19 cellular contexts compared by ENCODE assay signal in genomic region chr2:25816249-25816648, GRCh38.
A peak's percentile ranks its signal among the peaks of the same experiment; 100 is the strongest.
DNase-seq lines count a peak whose midpoint lies in the region; ATAC-seq, FAIRE-seq and TF ChIP-seq lines count a peak whose summit lies in the region.
"Had no signal": no experiment of that assay in that cellular context is flagged by ENCODE, and none has a peak within 500 bp of the region (broad histone marks: within the 10 kb centered on the region; RNA-seq: fewer than 3 reads in every experiment).

No MANE protein-coding gene starts in this region.

- POLR2A ChIA-PET in activated CD8-positive, alpha-beta T cell treated with anti-CD3 and anti-CD28 coated beads for 36 hours (lab: Charles Lee) = no interaction called here
- POLR2A ChIA-PET in activated CD8-positive, alpha-beta T cell treated with anti-CD3 and anti-CD28 coated beads, Interleukin-2, amount 10 ng/mL, durations not matched to agents 7 days and 5 days (lab: Charles Lee) = interaction anchor here (0.7 kb wide), 1 partner anchor 268 kb away, joined by 3 read pairs; no protein-coding TSS in a partner anchor
- POLR2A ChIA-PET in naive thymus-derived CD4-positive, alpha-beta T cell (lab: Charles Lee) = no interaction called here

- H3K36me3 ChIP-seq in naive thymus-derived CD4-positive, alpha-beta T cell (ENCODE audit: control insufficient read depth in 2 of 3, insufficient read depth in 3 of 3, low read length in 3 of 3) = no peaks in the 10 kb centered on the region

- no peak for TF ChIP-seq CTCF in activated CD8-positive, alpha-beta T cell treated with anti-CD3 and anti-CD28 coated beads for 36 hours (IDR thresholded peaks at IDR 0.05)

- H3K4me3 ChIP-seq in naive thymus-derived CD4-positive, alpha-beta T cell (ENCODE audit: low read length) = no peak overlapping the region

- DNase-seq in activated CD8-positive, alpha-beta T cell treated with anti-CD3 and anti-CD28 coated beads for 36 hours = no peak
- DNase-seq in activated CD8-positive, alpha-beta T cell treated with anti-CD3 and anti-CD28 coated beads, Interleukin-2, amount 10 ng/mL, durations not matched to agents 7 days and 5 days = no peak
- DNase-seq in GM18507 (ENCODE audit: extremely low spot score, insufficient read length, low read depth) (no peak), NK-92 (lab: John Stamatoyannopoulos, UW; ENCODE audit: unreplicated experiment) (no peak), DMS79 (lab: John Stamatoyannopoulos, UW) (no peak), NCI-H1092 treated with DMSO at 0.1 percent for 48 hours (lab: John Stamatoyannopoulos, UW) (no peak)
- DNase-seq in activated T-helper 2 cell treated with anti-CD3 and anti-CD28 coated beads, Interferon-gamma antibody, Interleukin-2, Interleukin-4, amounts not matched to agents 10 μg/mL and 5 μg/mL and 100 μg/mL, durations not matched to agents 14 hours and 24 hours and 36 hours (ENCODE audit: low spot score) = no peak
- no peak for DNase-seq in naive thymus-derived CD4-positive, alpha-beta T cell
- DNase-seq: CD4-positive, CD25-positive, alpha-beta regulatory T cell; GF-D8; H9; Kasumi-1; NCI-H1417; NCI-H2029; NCI-H2171 treated with DMSO at 0.1 percent for 48 hours; NCI-H510A; NCI-H82 had no signal

- H3K27ac ChIP-seq in naive thymus-derived CD4-positive, alpha-beta T cell (ENCODE audit: low read depth, low read length) = no peak overlapping the region

- H3K36me3 Mint-ChIP-seq in activated CD8-positive, alpha-beta T cell treated with anti-CD3 and anti-CD28 coated beads for 36 hours (ENCODE audit: low read depth) = peaks cover 16% of the 10 kb centered on the region
- H3K36me3 Mint-ChIP-seq in activated CD8-positive, alpha-beta T cell treated with anti-CD3 and anti-CD28 coated beads, Interleukin-2, amount 10 ng/mL, durations not matched to agents 7 days and 5 days (ENCODE audit: low read depth) = peaks cover 28% of the 10 kb centered on the region
- peaks cover 32% of the 10 kb centered on the region for H3K36me3 Mint-ChIP-seq in activated T-helper 2 cell treated with anti-CD3 and anti-CD28 coated beads, Interferon-gamma antibody, Interleukin-2, Interleukin-4, amounts not matched to agents 10 μg/mL and 5 μg/mL and 100 μg/mL, durations not matched to agents 14 hours and 24 hours and 36 hours (ENCODE audit: low read depth)
- peaks cover 0 to 21% (median 5%) of the 10 kb centered on the region in 5 donors for H3K36me3 Mint-ChIP-seq in naive thymus-derived CD4-positive, alpha-beta T cell

- peaks cover 71% of the 10 kb centered on the region for H3K4me1 Mint-ChIP-seq in activated CD8-positive, alpha-beta T cell treated with anti-CD3 and anti-CD28 coated beads for 36 hours (ENCODE audit: low read depth)
- H3K4me1 Mint-ChIP-seq in activated CD8-positive, alpha-beta T cell treated with anti-CD3 and anti-CD28 coated beads, Interleukin-2, amount 10 ng/mL, durations not matched to agents 7 days and 5 days (ENCODE audit: low read depth) = peaks cover 38% of the 10 kb centered on the region
- peaks cover 49% of the 10 kb centered on the region for H3K4me1 Mint-ChIP-seq in activated T-helper 2 cell treated with anti-CD3 and anti-CD28 coated beads, Interferon-gamma antibody, Interleukin-2, Interleukin-4, amounts not matched to agents 10 μg/mL and 5 μg/mL and 100 μg/mL, durations not matched to agents 14 hours and 24 hours and 36 hours (ENCODE audit: low read depth)
- H3K4me1 Mint-ChIP-seq in naive thymus-derived CD4-positive, alpha-beta T cell = peaks cover 14 to 76% (median 57%) of the 10 kb centered on the region in 7 donors

- no peaks in the 10 kb centered on the region for H3K9me3 Mint-ChIP-seq in activated CD8-positive, alpha-beta T cell treated with anti-CD3 and anti-CD28 coated beads for 36 hours
- no peaks in the 10 kb centered on the region for H3K9me3 Mint-ChIP-seq in activated CD8-positive, alpha-beta T cell treated with anti-CD3 and anti-CD28 coated beads, Interleukin-2, amount 10 ng/mL, durations not matched to agents 7 days and 5 days (ENCODE audit: insufficient read depth)
- no peaks in the 10 kb centered on the region for H3K9me3 Mint-ChIP-seq in activated T-helper 2 cell treated with anti-CD3 and anti-CD28 coated beads, Interferon-gamma antibody, Interleukin-2, Interleukin-4, amounts not matched to agents 10 μg/mL and 5 μg/mL and 100 μg/mL, durations not matched to agents 14 hours and 24 hours and 36 hours
- H3K9me3 Mint-ChIP-seq in naive thymus-derived CD4-positive, alpha-beta T cell = peaks cover 0 to 2% (median 0%) of the 10 kb centered on the region in 11 donors
- H3K9me3 Mint-ChIP-seq: H9 had no signal

- H3K9me3 ChIP-seq in naive thymus-derived CD4-positive, alpha-beta T cell (ENCODE audit: control insufficient read depth in 2 of 3, low read length in 3 of 3) = no peaks in the 10 kb centered on the region

- ATAC-seq in activated CD8-positive, alpha-beta T cell treated with anti-CD3 and anti-CD28 coated beads for 36 hours = no peak
- ATAC-seq in activated CD8-positive, alpha-beta T cell treated with anti-CD3 and anti-CD28 coated beads, Interleukin-2, amount 10 ng/mL, durations not matched to agents 7 days and 5 days = no peak
- peak; percentile 51 for ATAC-seq in naive thymus-derived CD4-positive, alpha-beta T cell
- ATAC-seq: Panc1, Right ventricle myocardium inferior had no signal

- peaks cover 0 to 7% of the 10 kb centered on the region in 2 donors for H3K4me1 ChIP-seq in naive thymus-derived CD4-positive, alpha-beta T cell (ENCODE audit: control insufficient read depth in 2 of 2, insufficient read depth in 2 of 2, low read length in 2 of 2)

- no peak overlapping the region for H3K4me3 Mint-ChIP-seq in activated CD8-positive, alpha-beta T cell treated with anti-CD3 and anti-CD28 coated beads for 36 hours
- no peak overlapping the region for H3K4me3 Mint-ChIP-seq in activated CD8-positive, alpha-beta T cell treated with anti-CD3 and anti-CD28 coated beads, Interleukin-2, amount 10 ng/mL, durations not matched to agents 7 days and 5 days
- peak overlapping the region; percentile 31 for H3K4me3 Mint-ChIP-seq in activated T-helper 2 cell treated with anti-CD3 and anti-CD28 coated beads, Interferon-gamma antibody, Interleukin-2, Interleukin-4, amounts not matched to agents 10 μg/mL and 5 μg/mL and 100 μg/mL, durations not matched to agents 14 hours and 24 hours and 36 hours (ENCODE audit: low read depth)
- H3K4me3 Mint-ChIP-seq in naive thymus-derived CD4-positive, alpha-beta T cell = peak overlapping the region in 2 of 10 donors; percentile 26 to 48
- H3K4me3 Mint-ChIP-seq: H9 had no signal

- peak overlapping the region; percentile 80 for H3K27ac Mint-ChIP-seq in activated CD8-positive, alpha-beta T cell treated with anti-CD3 and anti-CD28 coated beads for 36 hours
- H3K27ac Mint-ChIP-seq in activated CD8-positive, alpha-beta T cell treated with anti-CD3 and anti-CD28 coated beads, Interleukin-2, amount 10 ng/mL, durations not matched to agents 7 days and 5 days = no peak overlapping the region
- H3K27ac Mint-ChIP-seq in activated T-helper 2 cell treated with anti-CD3 and anti-CD28 coated beads, Interferon-gamma antibody, Interleukin-2, Interleukin-4, amounts not matched to agents 10 μg/mL and 5 μg/mL and 100 μg/mL, durations not matched to agents 14 hours and 24 hours and 36 hours = peak overlapping the region; percentile 82
- peak overlapping the region in 1 of 9 donors; percentile 36 for H3K27ac Mint-ChIP-seq in naive thymus-derived CD4-positive, alpha-beta T cell

- no peaks in the 10 kb centered on the region for H3K27me3 ChIP-seq in naive thymus-derived CD4-positive, alpha-beta T cell (ENCODE audit: control insufficient read depth in 2 of 2, insufficient read depth in 2 of 2, low read length in 2 of 2)

- intact Hi-C loops in activated CD8-positive, alpha-beta T cell treated with anti-CD3 and anti-CD28 coated beads for 36 hours (cut with micrococcal nuclease) = no loop called here
- intact Hi-C loops in activated T-helper 2 cell treated with anti-CD3 and anti-CD28 coated beads, Interferon-gamma antibody, Interleukin-2, Interleukin-4, amounts not matched to agents 10 μg/mL and 5 μg/mL and 100 μg/mL, durations not matched to agents 14 hours and 24 hours and 36 hours (cut with micrococcal nuclease) = no loop called here
- intact Hi-C loops in naive thymus-derived CD4-positive, alpha-beta T cell (cut with micrococcal nuclease) = loop anchor here in 1 of 2 donors (2.0 to 5.0 kb wide), 2 partner anchors 21 to 36 kb away; no protein-coding TSS in a partner anchor

- FAIRE-seq in GM18507 (lab: Jason Lieb, UNC) = peak; percentile 42

- no peaks in the 10 kb centered on the region for H3K27me3 Mint-ChIP-seq in activated CD8-positive, alpha-beta T cell treated with anti-CD3 and anti-CD28 coated beads for 36 hours
- no peaks in the 10 kb centered on the region for H3K27me3 Mint-ChIP-seq in activated CD8-positive, alpha-beta T cell treated with anti-CD3 and anti-CD28 coated beads, Interleukin-2, amount 10 ng/mL, durations not matched to agents 7 days and 5 days (ENCODE audit: low read depth)
- no peaks in the 10 kb centered on the region for H3K27me3 Mint-ChIP-seq in activated T-helper 2 cell treated with anti-CD3 and anti-CD28 coated beads, Interferon-gamma antibody, Interleukin-2, Interleukin-4, amounts not matched to agents 10 μg/mL and 5 μg/mL and 100 μg/mL, durations not matched to agents 14 hours and 24 hours and 36 hours (ENCODE audit: low read depth)
- H3K27me3 Mint-ChIP-seq in naive thymus-derived CD4-positive, alpha-beta T cell = no peaks in the 10 kb centered on the region
- H3K27me3 Mint-ChIP-seq: CD4-positive, CD25-positive, alpha-beta regulatory T cell had no signal

- CTCF ChIA-PET in activated CD8-positive, alpha-beta T cell treated with anti-CD3 and anti-CD28 coated beads for 36 hours (lab: Charles Lee) = interaction anchor here (1.5 to 2.4 kb wide), 3 partner anchors 8 to 38 kb away, joined by 3 to 10 read pairs (median 6); no protein-coding TSS in a partner anchor
- CTCF ChIA-PET in activated CD8-positive, alpha-beta T cell treated with anti-CD3 and anti-CD28 coated beads, Interleukin-2, amount 10 ng/mL, durations not matched to agents 7 days and 5 days (lab: Charles Lee) = no interaction called here
- CTCF ChIA-PET in naive thymus-derived CD4-positive, alpha-beta T cell (lab: Charles Lee) = interaction anchor here (0.6 kb wide), 1 partner anchor 13 kb away, joined by 4 read pairs; no protein-coding TSS in a partner anchor
